ENCODE assay signal across 8 cellular contexts in genomic region chr9:107484117-107484723, GRCh38. TPM values are rescaled to one million over a fixed set of nuclear protein-coding genes. Genes with fewer than 3 reads are reported as not detected.
DNase-seq lines count a peak whose midpoint lies in the region; ATAC-seq, FAIRE-seq and TF ChIP-seq lines count a peak whose summit lies in the region.

No MANE protein-coding gene starts in this region.

- peaks cover 5 to 14% of the 10 kb centered on the region in 2 donors for H3K4me1 Mint-ChIP-seq in natural killer cell

- H3K27ac Mint-ChIP-seq in natural killer cell, result no peak overlapping the region

- CTCF ChIA-PET in BJ (lab: Yijun Ruan, JAX), result interaction anchor here (0.6 to 1.7 kb wide), 13 partner anchors 19 to 1770 kb away, joined by 3 to 9 read pairs (median 3); no protein-coding TSS in a partner anchor

- DNase-seq in BJ (ENCODE audit: low read depth), result no peak
- DNase-seq in GM20000 (ENCODE audit: low spot score), result peak; percentile 62
- peak; percentile 81 for DNase-seq in NB4 (ENCODE audit: low read depth)
- peak; percentile 51 to 60 for DNase-seq in frontal cortex (ENCODE audit: low spot score in 2 of 2)
- DNase-seq in pulmonary artery endothelial cell (ENCODE audit: low read depth, low spot score), result peak; percentile 33
- no peak for DNase-seq in natural killer cell

- TF ChIP-seq CTCF in BJ (IDR thresholded peaks at IDR 0.05; ENCODE audit: insufficient read depth, low read depth, low read length), result peak; percentile 61
- TF ChIP-seq CTCF in GM20000 (IDR thresholded peaks at IDR 0.05; ENCODE audit: extremely low read depth, missing control alignments), result peak; percentile 23
- peak; percentile 25 for TF ChIP-seq CTCF in NB4 (IDR thresholded peaks at IDR 0.05; ENCODE audit: low read depth, low read length)
- TF ChIP-seq CTCF in natural killer cell (IDR thresholded peaks at IDR 0.05), result no peak

- H3K36me3 Mint-ChIP-seq in natural killer cell, result no peaks in the 10 kb centered on the region

- intact Hi-C loops in natural killer cell (cut with micrococcal nuclease), result no loop called here

- POLR2A ChIA-PET in BJ (lab: Charles Lee), result no interaction called here

- ATAC-seq in SK-N-SH treated with all-trans-retinoic acid at 6 μM for 48 hours, result peak; percentile 85
- no peak for ATAC-seq in natural killer cell
- no peak for ATAC-seq in HG02852 (IDR thresholded peaks at IDR 0.05; ENCODE audit: unreplicated experiment)

- H3K4me3 ChIP-seq in BJ (ENCODE audit: low read depth, low read length), result no peak overlapping the region
- no peak overlapping the region for H3K4me3 ChIP-seq in NB4 (ENCODE audit: low read depth, low read length)

- H3K9me3 Mint-ChIP-seq in natural killer cell, result no peaks in the 10 kb centered on the region

- peaks cover 25 to 35% of the 10 kb centered on the region in 2 donors for H3K27me3 Mint-ChIP-seq in natural killer cell (ENCODE audit: low read depth in 2 of 2)

- no peak overlapping the region for H3K4me3 Mint-ChIP-seq in natural killer cell

- peaks cover 13% of the 10 kb centered on the region for H3K36me3 ChIP-seq in BJ (ENCODE audit: control insufficient read depth, insufficient read depth, low read length)

- no peak for TF ChIP-seq POLR2A in NB4 (IDR thresholded peaks at IDR 0.05; ENCODE audit: extremely low read depth, insufficient read length)

- FAIRE-seq in frontal cortex (lab: Jason Lieb, UNC), result peak; percentile 93

- H3K27me3 ChIP-seq in BJ (ENCODE audit: control insufficient read depth, insufficient read depth, low read length), result no peaks in the 10 kb centered on the region

TF ChIP-seq in SK-N-SH treated with all-trans-retinoic acid at 6 μM for 48 hours, 23 proteins besides CTCF, POLR2A, EP300 and RAD21:
- no peak for TF ChIP-seq ZNF8 (CRISPR knock-in tag; IDR thresholded peaks at IDR 0.05)
- TF ChIP-seq PPARA (CRISPR knock-in tag; IDR thresholded peaks at IDR 0.05; ENCODE audit: borderline replicate concordance), result no peak
- TF ChIP-seq ZFP3 (CRISPR knock-in tag; IDR thresholded peaks at IDR 0.05), result no peak
- no peak for TF ChIP-seq ARNTL (CRISPR knock-in tag; IDR thresholded peaks at IDR 0.05; ENCODE audit: borderline replicate concordance, low read depth)
- TF ChIP-seq ZNF565 (CRISPR knock-in tag; conservative IDR thresholded peaks at IDR 0.05; ENCODE audit: low read depth), result no peak
- TF ChIP-seq SNAI2 (CRISPR knock-in tag; IDR thresholded peaks at IDR 0.05), result no peak
- TF ChIP-seq OSR1 (CRISPR knock-in tag; IDR thresholded peaks at IDR 0.05), result no peak
- no peak for TF ChIP-seq TCF4 (CRISPR knock-in tag; IDR thresholded peaks at IDR 0.05; ENCODE audit: borderline replicate concordance)
- no peak for TF ChIP-seq ZC3H10 (CRISPR knock-in tag; IDR thresholded peaks at IDR 0.05)
- no peak for TF ChIP-seq ISL1 (CRISPR knock-in tag; IDR thresholded peaks at IDR 0.05)
- no peak for TF ChIP-seq ESRRG (CRISPR knock-in tag; IDR thresholded peaks at IDR 0.05)

RNA-seq across cellular contexts. Expression of gene KLF4, which starts 5.3 kb away (rescaled TPM):
- 4.3 and 5.2 TPM in 2 replicates for polyA plus RNA-seq in BJ (2011; rRNA removed)
- polyA minus RNA-seq in BJ (2011; rRNA and poly(A)+ RNA removed), result 3.5 and 4.3 TPM in 2 replicates
- total RNA-seq in frontal cortex (2.0 TPM), pulmonary artery endothelial cell (1.1 and 1.6 TPM in 2 replicates), natural killer cell (100 to 1,000 TPM in 1 of 3 donors, 10 to 100 TPM in 2; 29.8 to 162 (median 29.8) TPM)

Comparison
In these comparisons a context has a peak if more than half of its experiments do, and no peak if none do; other contexts are left out.
1. DNase-seq: peak in GM20000 (single experiment), NB4 (single experiment), frontal cortex (2 of 2) and pulmonary artery endothelial cell (single experiment); none in BJ (single experiment) and natural killer cell (single experiment).
2. RNA of gene KLF4, which starts 5.3 kb away (total RNA-seq): 29.8 to 162 TPM in natural killer cell; 2.0 TPM in frontal cortex (single experiment) and 1.1 to 1.6 TPM in pulmonary artery endothelial cell; every median in the first group is over 10 times any median in the second.